21 cellular contexts compared by ENCODE assay signal in the genomic region with DNA sequence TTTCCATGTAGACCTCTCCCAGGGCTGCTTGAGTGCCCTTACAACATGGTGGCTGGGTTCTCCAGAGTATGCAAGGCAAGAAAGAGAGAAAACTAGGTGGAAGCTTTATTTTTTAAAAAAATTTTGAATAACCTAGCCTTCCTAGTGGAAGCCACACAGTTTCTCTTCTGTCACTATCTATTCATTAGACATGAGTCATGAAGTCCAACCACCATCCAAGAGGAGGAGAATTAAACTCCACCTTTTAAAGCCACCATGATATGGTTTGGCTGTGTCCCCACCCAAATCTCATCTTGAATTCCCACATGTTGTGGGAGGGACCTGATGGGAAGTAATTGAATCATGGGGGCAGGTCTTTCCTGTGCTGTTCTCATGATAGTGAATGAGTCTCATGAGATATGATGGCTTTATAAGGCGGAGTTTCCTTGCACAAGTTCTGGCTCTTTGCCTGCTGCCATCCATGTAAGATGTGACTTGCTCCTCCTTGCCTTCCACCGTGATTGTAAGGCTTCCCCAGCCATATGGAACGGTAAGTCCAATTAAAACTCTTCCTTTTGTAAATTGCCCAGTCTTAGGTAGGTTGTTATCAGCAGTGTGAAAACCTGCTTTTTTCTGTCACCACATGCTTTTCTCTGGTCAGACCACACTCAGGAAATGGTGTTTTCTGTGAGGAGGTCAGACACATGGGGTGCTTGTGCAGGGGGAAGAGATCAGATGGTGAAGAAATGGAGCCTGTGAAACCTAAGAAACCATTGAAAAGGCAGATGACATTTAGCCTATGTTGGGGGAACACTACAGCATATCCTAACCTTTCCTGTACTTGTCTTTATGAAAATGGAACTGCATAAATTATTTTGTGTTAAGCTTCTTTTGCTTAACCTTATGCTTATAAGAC. TPM values are rescaled to one million over a fixed set of nuclear protein-coding genes. Genes with fewer than 3 reads are reported as not detected.
DNase-seq lines count a peak whose midpoint lies in the region; ATAC-seq, FAIRE-seq and TF ChIP-seq lines count a peak whose summit lies in the region.
"Had no signal": no experiment of that assay in that cellular context is flagged by ENCODE, and none has a peak within 500 bp of the region (broad histone marks: within the 10 kb centered on the region; RNA-seq: fewer than 3 reads in every experiment).

No MANE protein-coding gene starts in this region.

- no peak for FAIRE-seq in D721Med (lab: Jason Lieb, UNC)
- FAIRE-seq: astrocyte, keratinocyte had no signal

- no peaks in the 10 kb centered on the region for H3K36me3 ChIP-seq in mammary epithelial cell (ENCODE audit: insufficient read depth, low read length)
- H3K36me3 ChIP-seq: esophagus muscularis mucosa, heart left ventricle, sigmoid colon had no signal

- CTCF ChIA-PET in mammary epithelial cell (lab: Charles Lee; ENCODE audit: low non-redundant PET), result no interaction called here

- H3K4me3 Mint-ChIP-seq in central memory CD8-positive, alpha-beta T cell, result no peak overlapping the region
- H3K4me3 Mint-ChIP-seq: activated CD4-positive, alpha-beta T cell treated with anti-CD3 and anti-CD28 coated beads, Interleukin-2, amount 10 ng/mL, durations not matched to agents 7 days and 5 days; dendritic cell treated with granulocyte-macrophage colony-stimulating factor and Interleukin-4, amounts not matched to agents 40 ng/mL and 50 ng/mL, for 4 days; mesothelial cell of epicardium; type B pancreatic cell had no signal

- WGBS in mammary epithelial cell (ENCODE audit: low coverage, missing lambda C conversion rate), result 89% methylated on average over 3 of the region's 3 CpGs

- H3K36me3 Mint-ChIP-seq in central memory CD8-positive, alpha-beta T cell (ENCODE audit: insufficient read depth), result no peaks in the 10 kb centered on the region
- H3K36me3 Mint-ChIP-seq: mesothelial cell of epicardium, type B pancreatic cell had no signal

- no peak overlapping the region for H3K9ac ChIP-seq in mammary epithelial cell (ENCODE audit: insufficient read depth, low read length)

- H3K9me3 ChIP-seq in mammary epithelial cell (replicated peaks; ENCODE audit: insufficient read depth, low read length), result no peaks in the 10 kb centered on the region
- H3K9me3 ChIP-seq: sigmoid colon had no signal

- H3K4me1 ChIP-seq in mammary epithelial cell (ENCODE audit: insufficient read depth, low read length), result no peaks in the 10 kb centered on the region
- H3K4me1 ChIP-seq: esophagus muscularis mucosa, heart left ventricle, sigmoid colon had no signal

- peaks cover 17% of the 10 kb centered on the region for H3K4me1 Mint-ChIP-seq in central memory CD8-positive, alpha-beta T cell

- H3K27ac Mint-ChIP-seq in central memory CD8-positive, alpha-beta T cell (ENCODE audit: low read depth), result peak overlapping the region; percentile 9
- H3K27ac Mint-ChIP-seq: activated CD4-positive, alpha-beta T cell treated with anti-CD3 and anti-CD28 coated beads, Interleukin-2, amount 10 ng/mL, durations not matched to agents 7 days and 5 days; dendritic cell treated with granulocyte-macrophage colony-stimulating factor and Interleukin-4, amounts not matched to agents 40 ng/mL and 50 ng/mL, for 4 days; mesothelial cell of epicardium; type B pancreatic cell had no signal

- no TSS peak for BruUV-seq in mammary epithelial cell (replicated peaks; lab: Mats Ljungman, UMichigan)

- TF ChIP-seq CTCF in mammary epithelial cell (conservative IDR thresholded peaks at IDR 0.05 in 1 of 2, IDR thresholded peaks at IDR 0.05 in 1 of 2; ENCODE audit: extremely low read depth in 1 of 2, insufficient read depth in 1 of 2, low read depth in 1 of 2, low read length in 2 of 2) (no peak), D721Med (IDR thresholded peaks at IDR 0.05; ENCODE audit: insufficient read depth, missing control alignments) (no peak)

- H4K20me1 ChIP-seq in mammary epithelial cell (ENCODE audit: insufficient read depth, low read length), result no peaks in the 10 kb centered on the region

- DNase-seq in GF-D8 (lab: John Stamatoyannopoulos, UW) (peak; percentile 37), mammary epithelial cell (no peak), Right ventricle myocardium inferior (ENCODE audit: missing footprints) (no peak), D721Med (ENCODE audit: insufficient read length, low spot score) (no peak), NCI-H748 treated with DMSO at 0.1 percent for 48 hours (lab: John Stamatoyannopoulos, UW) (no peak)
- no peak for DNase-seq in central memory CD8-positive, alpha-beta T cell (ENCODE audit: low spot score in 2 of 2)
- DNase-seq: activated CD4-positive, alpha-beta T cell treated with anti-CD3 and anti-CD28 coated beads, Interleukin-2, amount 10 ng/mL, durations not matched to agents 7 days and 5 days; Calu3; heart left ventricle; NCI-H1417; sigmoid colon; stimulated activated CD4-positive, alpha-beta T cell treated with anti-CD3 and anti-CD28 coated beads, Interleukin-2, amount 100 ng/mL, for 48 hours; T-helper 9 cell had no signal

- dilution Hi-C loops in mammary epithelial cell (cut with HindIII; ENCODE audit: low sequenced_read_pairs), result no loop called here

- intact Hi-C loops in mammary epithelial cell (cut with micrococcal nuclease), result no loop called here
- intact Hi-C loops in Right ventricle myocardium inferior (cut with DNase I), result loop anchor here (10.0 kb wide), 1 partner anchor 188 kb away; no protein-coding TSS in a partner anchor

- peak; percentile 69 for ATAC-seq in GM21390 (IDR thresholded peaks at IDR 0.05; ENCODE audit: unreplicated experiment)
- ATAC-seq in HG03139 (IDR thresholded peaks at IDR 0.05; ENCODE audit: unreplicated experiment), result peak; percentile 64
- ATAC-seq in central memory CD8-positive, alpha-beta T cell (replicated peaks; ENCODE audit: extremely low read depth, poor library complexity, severe bottlenecking), result peak; percentile 75
- no peak for ATAC-seq in Right ventricle myocardium inferior
- ATAC-seq: heart left ventricle had no signal

- peaks cover 4% of the 10 kb centered on the region for H3K9me3 Mint-ChIP-seq in central memory CD8-positive, alpha-beta T cell

- no peak overlapping the region for H3K4me3 ChIP-seq in mammary epithelial cell (replicated peaks in 1 of 3; ENCODE audit: insufficient read depth in 1 of 3, low read depth in 2 of 3, low read length in 3 of 3)
- H3K4me3 ChIP-seq: esophagus muscularis mucosa, heart left ventricle, sigmoid colon had no signal

- H3K27ac ChIP-seq in mammary epithelial cell (ENCODE audit: insufficient read depth, low read depth, low read length), result no peak overlapping the region
- H3K27ac ChIP-seq: esophagus muscularis mucosa, heart left ventricle, sigmoid colon had no signal

- no peaks in the 10 kb centered on the region for H3K79me2 ChIP-seq in mammary epithelial cell (ENCODE audit: insufficient read depth, low read length)

- peaks cover 2% of the 10 kb centered on the region for H3K27me3 ChIP-seq in mammary epithelial cell (ENCODE audit: insufficient read depth, low read length)
- H3K27me3 ChIP-seq: esophagus muscularis mucosa, heart left ventricle, sigmoid colon had no signal

- no peak overlapping the region for H2AFZ ChIP-seq in mammary epithelial cell (ENCODE audit: low read depth, low read length)

- no peak overlapping the region for H3K4me2 ChIP-seq in mammary epithelial cell (ENCODE audit: insufficient read depth, low read depth, low read length)

- H3K27me3 Mint-ChIP-seq in central memory CD8-positive, alpha-beta T cell, result peaks cover 7% of the 10 kb centered on the region
- H3K27me3 Mint-ChIP-seq: dendritic cell treated with granulocyte-macrophage colony-stimulating factor and Interleukin-4, amounts not matched to agents 40 ng/mL and 50 ng/mL, for 4 days; type B pancreatic cell had no signal

- in situ Hi-C loops in mammary epithelial cell (cut with MboI; ENCODE audit: low sequenced_read_pairs in 2 of 2), result no loop called here

RNA-seq across cellular contexts. Expression of a gene that starts 57.7 kb away (rescaled TPM):
- total RNA-seq in mammary epithelial cell (10 to 100 TPM; 45.3 to 50.3 TPM), Right ventricle myocardium inferior (48.6 TPM)
- 18.3 TPM for polyA plus RNA-seq in mammary epithelial cell
- polyA minus RNA-seq in mammary epithelial cell, result 15.6 TPM
